In the genomic region with DNA sequence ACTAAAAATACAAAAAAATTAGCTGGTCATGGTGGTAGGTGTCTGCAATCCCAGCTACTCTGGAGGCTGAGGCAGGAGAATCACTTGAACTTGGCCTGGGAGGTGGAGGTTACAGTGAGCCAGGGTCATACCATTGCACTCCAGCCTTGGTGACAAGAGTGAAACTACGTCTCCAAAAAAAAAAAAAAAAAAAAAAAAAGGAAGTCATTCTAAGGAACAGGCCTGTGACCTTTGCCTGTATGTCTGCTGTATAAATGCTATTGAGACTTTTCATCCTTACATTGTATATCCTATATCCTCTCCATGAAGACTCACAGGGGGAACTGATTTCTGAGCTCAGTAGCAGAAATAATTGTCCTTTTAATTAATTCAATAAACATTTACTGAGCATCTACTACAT, we compare ENCODE assay signal across 2 cellular contexts.
TF ChIP-seq lines count a peak whose summit lies in the region.

No MANE protein-coding gene starts in this region.

TF ChIP-seq in K562, 482 proteins besides CTCF, POLR2A, EP300 and RAD21:
- TF ChIP-seq, protein P1, sequence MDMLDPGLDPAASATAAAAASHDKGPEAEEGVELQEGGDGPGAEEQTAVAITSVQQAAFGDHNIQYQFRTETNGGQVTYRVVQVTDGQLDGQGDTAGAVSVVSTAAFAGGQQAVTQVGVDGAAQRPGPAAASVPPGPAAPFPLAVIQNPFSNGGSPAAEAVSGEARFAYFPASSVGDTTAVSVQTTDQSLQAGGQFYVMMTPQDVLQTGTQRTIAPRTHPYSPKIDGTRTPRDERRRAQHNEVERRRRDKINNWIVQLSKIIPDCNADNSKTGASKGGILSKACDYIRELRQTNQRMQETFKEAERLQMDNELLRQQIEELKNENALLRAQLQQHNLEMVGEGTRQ (CRISPR knock-in tag; IDR thresholded peaks at IDR 0.05): no peak
- peak; percentile 66 for TF ChIP-seq ZNF384 (IDR thresholded peaks at IDR 0.05; ENCODE audit: low read depth, low read length)
TF ChIP-seq in K562: peak in this region for 1.

TF ChIP-seq in HEK293T, 16 proteins besides CTCF, POLR2A, EP300 and RAD21:
- TF ChIP-seq SP1 (IDR thresholded peaks at IDR 0.05) (no peak), ARNT (IDR thresholded peaks at IDR 0.05) (no peak), CTBP1 (IDR thresholded peaks at IDR 0.05; ENCODE audit: borderline replicate concordance) (no peak), ZNF384 (IDR thresholded peaks at IDR 0.05) (no peak), TARDBP (IDR thresholded peaks at IDR 0.05) (no peak), ELF4 (IDR thresholded peaks at IDR 0.05) (no peak), HDGF (IDR thresholded peaks at IDR 0.05; ENCODE audit: borderline replicate concordance) (no peak), FOXK2 (IDR thresholded peaks at IDR 0.05) (no peak), BHLHE40 (IDR thresholded peaks at IDR 0.05; ENCODE audit: borderline replicate concordance) (no peak), SUZ12 (IDR thresholded peaks at IDR 0.05) (no peak), NFRKB (IDR thresholded peaks at IDR 0.05) (no peak)
- TF ChIP-seq, protein P2, sequence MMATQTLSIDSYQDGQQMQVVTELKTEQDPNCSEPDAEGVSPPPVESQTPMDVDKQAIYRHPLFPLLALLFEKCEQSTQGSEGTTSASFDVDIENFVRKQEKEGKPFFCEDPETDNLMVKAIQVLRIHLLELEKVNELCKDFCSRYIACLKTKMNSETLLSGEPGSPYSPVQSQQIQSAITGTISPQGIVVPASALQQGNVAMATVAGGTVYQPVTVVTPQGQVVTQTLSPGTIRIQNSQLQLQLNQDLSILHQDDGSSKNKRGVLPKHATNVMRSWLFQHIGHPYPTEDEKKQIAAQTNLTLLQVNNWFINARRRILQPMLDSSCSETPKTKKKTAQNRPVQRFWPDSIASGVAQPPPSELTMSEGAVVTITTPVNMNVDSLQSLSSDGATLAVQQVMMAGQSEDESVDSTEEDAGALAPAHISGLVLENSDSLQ (IDR thresholded peaks at IDR 0.05): no peak
